In the genomic region with DNA sequence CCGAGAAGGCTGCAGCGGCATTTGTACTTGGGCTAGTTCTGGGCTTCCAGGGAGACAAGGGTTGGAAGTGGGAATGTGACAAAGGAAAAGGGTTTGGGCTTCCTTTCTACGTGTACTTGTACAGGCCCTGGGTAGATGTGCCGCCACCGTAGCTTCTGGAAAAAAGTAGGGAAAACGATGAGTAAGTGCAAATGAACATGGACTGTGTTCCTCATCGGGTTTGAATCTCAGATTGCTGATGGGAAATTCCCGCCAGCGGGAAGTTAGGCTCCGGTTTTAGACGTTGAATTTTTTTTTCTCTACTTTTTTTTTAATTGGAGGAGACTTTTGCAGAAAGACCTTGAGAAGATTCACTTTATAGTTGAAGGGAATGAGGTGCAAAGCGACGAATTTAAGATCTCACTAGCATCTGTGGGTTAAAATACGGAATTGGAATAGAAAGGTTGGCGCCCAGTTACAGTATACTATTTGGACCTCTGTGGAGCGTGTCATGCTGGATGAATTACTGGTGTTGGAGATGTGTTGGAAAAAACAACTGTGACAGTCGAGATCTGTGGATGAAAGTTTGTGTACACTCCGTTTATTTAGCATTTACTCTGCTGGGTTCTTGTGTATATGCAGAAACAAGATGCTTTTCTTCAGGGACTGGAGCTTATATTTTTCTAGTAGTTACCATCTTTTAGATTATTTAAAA, we compare ENCODE assay signal across 1 cellular context.
TF ChIP-seq lines count a peak whose summit lies in the region.

No MANE protein-coding gene starts in this region.

TF ChIP-seq in HCT116, 20 proteins besides CTCF, POLR2A, EP300 and RAD21 (continued from another document):
- TF ChIP-seq, protein P1, sequence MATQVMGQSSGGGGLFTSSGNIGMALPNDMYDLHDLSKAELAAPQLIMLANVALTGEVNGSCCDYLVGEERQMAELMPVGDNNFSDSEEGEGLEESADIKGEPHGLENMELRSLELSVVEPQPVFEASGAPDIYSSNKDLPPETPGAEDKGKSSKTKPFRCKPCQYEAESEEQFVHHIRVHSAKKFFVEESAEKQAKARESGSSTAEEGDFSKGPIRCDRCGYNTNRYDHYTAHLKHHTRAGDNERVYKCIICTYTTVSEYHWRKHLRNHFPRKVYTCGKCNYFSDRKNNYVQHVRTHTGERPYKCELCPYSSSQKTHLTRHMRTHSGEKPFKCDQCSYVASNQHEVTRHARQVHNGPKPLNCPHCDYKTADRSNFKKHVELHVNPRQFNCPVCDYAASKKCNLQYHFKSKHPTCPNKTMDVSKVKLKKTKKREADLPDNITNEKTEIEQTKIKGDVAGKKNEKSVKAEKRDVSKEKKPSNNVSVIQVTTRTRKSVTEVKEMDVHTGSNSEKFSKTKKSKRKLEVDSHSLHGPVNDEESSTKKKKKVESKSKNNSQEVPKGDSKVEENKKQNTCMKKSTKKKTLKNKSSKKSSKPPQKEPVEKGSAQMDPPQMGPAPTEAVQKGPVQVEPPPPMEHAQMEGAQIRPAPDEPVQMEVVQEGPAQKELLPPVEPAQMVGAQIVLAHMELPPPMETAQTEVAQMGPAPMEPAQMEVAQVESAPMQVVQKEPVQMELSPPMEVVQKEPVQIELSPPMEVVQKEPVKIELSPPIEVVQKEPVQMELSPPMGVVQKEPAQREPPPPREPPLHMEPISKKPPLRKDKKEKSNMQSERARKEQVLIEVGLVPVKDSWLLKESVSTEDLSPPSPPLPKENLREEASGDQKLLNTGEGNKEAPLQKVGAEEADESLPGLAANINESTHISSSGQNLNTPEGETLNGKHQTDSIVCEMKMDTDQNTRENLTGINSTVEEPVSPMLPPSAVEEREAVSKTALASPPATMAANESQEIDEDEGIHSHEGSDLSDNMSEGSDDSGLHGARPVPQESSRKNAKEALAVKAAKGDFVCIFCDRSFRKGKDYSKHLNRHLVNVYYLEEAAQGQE (IDR thresholded peaks at IDR 0.05; ENCODE audit: low read depth), result no peak
- no peak for TF ChIP-seq TCF7L2 (IDR thresholded peaks at IDR 0.05; ENCODE audit: borderline replicate concordance, extremely low read depth, insufficient read depth, insufficient read length)
- TF ChIP-seq SRF (IDR thresholded peaks at IDR 0.05; ENCODE audit: low read depth), result no peak
- TF ChIP-seq FOSL1 (IDR thresholded peaks at IDR 0.05; ENCODE audit: low read depth), result no peak
- no peak for TF ChIP-seq ZNF274 (IDR thresholded peaks at IDR 0.05; ENCODE audit: low read depth, low read length)
- TF ChIP-seq EZH2phosphoT487 (IDR thresholded peaks at IDR 0.05; ENCODE audit: borderline replicate concordance), result no peak
- TF ChIP-seq, protein P2, sequence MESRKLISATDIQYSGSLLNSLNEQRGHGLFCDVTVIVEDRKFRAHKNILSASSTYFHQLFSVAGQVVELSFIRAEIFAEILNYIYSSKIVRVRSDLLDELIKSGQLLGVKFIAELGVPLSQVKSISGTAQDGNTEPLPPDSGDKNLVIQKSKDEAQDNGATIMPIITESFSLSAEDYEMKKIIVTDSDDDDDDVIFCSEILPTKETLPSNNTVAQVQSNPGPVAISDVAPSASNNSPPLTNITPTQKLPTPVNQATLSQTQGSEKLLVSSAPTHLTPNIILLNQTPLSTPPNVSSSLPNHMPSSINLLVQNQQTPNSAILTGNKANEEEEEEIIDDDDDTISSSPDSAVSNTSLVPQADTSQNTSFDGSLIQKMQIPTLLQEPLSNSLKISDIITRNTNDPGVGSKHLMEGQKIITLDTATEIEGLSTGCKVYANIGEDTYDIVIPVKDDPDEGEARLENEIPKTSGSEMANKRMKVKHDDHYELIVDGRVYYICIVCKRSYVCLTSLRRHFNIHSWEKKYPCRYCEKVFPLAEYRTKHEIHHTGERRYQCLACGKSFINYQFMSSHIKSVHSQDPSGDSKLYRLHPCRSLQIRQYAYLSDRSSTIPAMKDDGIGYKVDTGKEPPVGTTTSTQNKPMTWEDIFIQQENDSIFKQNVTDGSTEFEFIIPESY (IDR thresholded peaks at IDR 0.05; ENCODE audit: extremely low read depth, insufficient replicate concordance, low read length), result no peak
- TF ChIP-seq, protein P3, sequence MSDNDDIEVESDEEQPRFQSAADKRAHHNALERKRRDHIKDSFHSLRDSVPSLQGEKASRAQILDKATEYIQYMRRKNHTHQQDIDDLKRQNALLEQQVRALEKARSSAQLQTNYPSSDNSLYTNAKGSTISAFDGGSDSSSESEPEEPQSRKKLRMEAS (IDR thresholded peaks at IDR 0.05), result no peak
- no peak for TF ChIP-seq SIN3A (IDR thresholded peaks at IDR 0.05; ENCODE audit: low read depth)
